ENCODE assay signal across 9 cellular contexts in the genomic region with DNA sequence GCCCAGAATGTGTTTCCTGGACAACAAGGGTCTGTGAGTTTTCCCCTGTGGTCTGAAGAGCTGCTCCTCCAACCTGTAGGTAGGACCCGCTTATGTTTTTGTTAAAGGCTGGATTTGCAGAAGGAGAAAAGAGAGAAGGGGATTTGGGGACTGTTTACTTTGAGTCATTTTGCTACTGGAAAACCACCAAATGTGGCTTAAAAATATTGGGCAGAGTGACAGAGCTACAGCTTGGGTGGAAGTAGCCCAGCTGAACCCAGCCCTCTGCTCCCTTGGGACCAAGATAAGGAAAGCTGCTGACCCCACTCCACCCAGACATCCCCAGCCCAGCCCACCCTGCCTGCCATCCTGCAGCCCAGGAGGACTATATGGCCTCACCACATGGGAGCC. TPM values are rescaled to one million over a fixed set of nuclear protein-coding genes. Genes with fewer than 3 reads are reported as not detected.
A peak's percentile ranks its signal among the peaks of the same experiment; 100 is the strongest.
DNase-seq lines count a peak whose midpoint lies in the region; ATAC-seq and TF ChIP-seq lines count a peak whose summit lies in the region.
"Had no signal": no experiment of that assay in that cellular context is flagged by ENCODE, and none has a peak within 500 bp of the region (broad histone marks: within the 10 kb centered on the region; RNA-seq: fewer than 3 reads in every experiment).

No MANE protein-coding gene starts in this region.

- no peaks in the 10 kb centered on the region for H3K36me3 ChIP-seq in PC-3 (ENCODE audit: low read depth, low read length)
- H3K36me3 ChIP-seq in hepatocyte (replicated peaks; ENCODE audit: insufficient read depth, low read depth): no peaks in the 10 kb centered on the region
- no peaks in the 10 kb centered on the region for H3K36me3 ChIP-seq in subcutaneous abdominal adipose tissue (ENCODE audit: control insufficient read depth in 5 of 5, insufficient read depth in 5 of 5, low read length in 5 of 5)

- WGBS in hepatocyte (ENCODE audit: low lambda C conversion rate, missing lambda C conversion rate): 46% methylated on average over 1 of the region's 1 CpG

- H3K4me1 ChIP-seq in PC-3 (ENCODE audit: insufficient read depth, low read length) (peaks cover 26% of the 10 kb centered on the region), hepatocyte (ENCODE audit: insufficient read depth) (peaks cover 10% of the 10 kb centered on the region), subcutaneous abdominal adipose tissue (ENCODE audit: control insufficient read depth in 5 of 5, insufficient read depth in 5 of 5, low read length in 5 of 5) (peaks cover 0 to 37% (median 29%) of the 10 kb centered on the region in 5 donors)

- TF ChIP-seq CTCF in PC-3 (conservative IDR thresholded peaks at IDR 0.05; ENCODE audit: low read depth, low read length) (no peak), hepatocyte (IDR thresholded peaks at IDR 0.05; ENCODE audit: poor library complexity) (no peak), dorsolateral prefrontal cortex (IDR thresholded peaks at IDR 0.05 in 54 of 56, conservative IDR thresholded peaks at IDR 0.05 in 2 of 56; ENCODE audit: low read depth in 1 of 56, partially characterized antibody in 56 of 56) (no peak)

- H3K9me3 ChIP-seq in PC-3 (ENCODE audit: low read length): no peaks in the 10 kb centered on the region
- H3K9me3 ChIP-seq in hepatocyte (ENCODE audit: low read depth): no peaks in the 10 kb centered on the region
- H3K9me3 ChIP-seq in subcutaneous abdominal adipose tissue (ENCODE audit: control insufficient read depth in 5 of 5, low read length in 5 of 5): no peaks in the 10 kb centered on the region

- H2AFZ ChIP-seq in PC-3 (ENCODE audit: low read length): no peak overlapping the region
- H2AFZ ChIP-seq in hepatocyte: no peak overlapping the region

- intact Hi-C loops in PC-3 (cut with micrococcal nuclease) (no loop called here), dorsolateral prefrontal cortex (cut with DNase I) (no loop called here)

- no peak overlapping the region for H3K27ac ChIP-seq in PC-3 (ENCODE audit: low read length)
- H3K27ac ChIP-seq in hepatocyte: peak overlapping the region; percentile 21
- peak overlapping the region; percentile 31 for H3K27ac ChIP-seq in subcutaneous abdominal adipose tissue (ENCODE audit: low read depth, low read length)
- H3K27ac ChIP-seq in dorsolateral prefrontal cortex: peak overlapping the region in 12 of 59 donors; percentile 6 to 66 (median 34)
- H3K27ac ChIP-seq: cardiac muscle cell had no signal

- H4K20me1 ChIP-seq in PC-3 (ENCODE audit: low read length) (no peaks in the 10 kb centered on the region), hepatocyte (ENCODE audit: insufficient read depth, poor library complexity, severe bottlenecking) (no peaks in the 10 kb centered on the region)

- ATAC-seq in GM19023 (IDR thresholded peaks at IDR 0.05; ENCODE audit: unreplicated experiment): peak; percentile 39
- ATAC-seq in PC-3: peak; percentile 50

- no TSS peak for BruUV-seq in PC-3 (replicated peaks; lab: Mats Ljungman, UMichigan)

- no peaks in the 10 kb centered on the region for H3F3A ChIP-seq in PC-3 (ENCODE audit: low read length, unreplicated experiment)

- H3K27me3 ChIP-seq in PC-3 (ENCODE audit: low read length) (no peaks in the 10 kb centered on the region), hepatocyte (no peaks in the 10 kb centered on the region), subcutaneous abdominal adipose tissue (ENCODE audit: control insufficient read depth in 5 of 5, insufficient read depth in 4 of 5, low read length in 5 of 5) (no peaks in the 10 kb centered on the region), dorsolateral prefrontal cortex (no peaks in the 10 kb centered on the region)
- H3K27me3 ChIP-seq: cardiac muscle cell had no signal

- POLR2A ChIA-PET in PC-3 (lab: Charles Lee; ENCODE audit: unreplicated experiment): no interaction called here

- H3K79me2 ChIP-seq in PC-3 (ENCODE audit: low read length) (no peaks in the 10 kb centered on the region), hepatocyte (no peaks in the 10 kb centered on the region)

- no peak overlapping the region for H3K9ac ChIP-seq in PC-3 (ENCODE audit: low read length)
- peak overlapping the region in 1 of 5 donors; percentile 35 for H3K9ac ChIP-seq in subcutaneous abdominal adipose tissue (ENCODE audit: low read length in 5 of 5)

- CTCF ChIA-PET in PC-3 (lab: Charles Lee): no interaction called here

- peak; percentile 69 for DNase-seq in PC-3
- no peak for DNase-seq in hepatocyte (ENCODE audit: low spot score)
- no peak for DNase-seq in dorsolateral prefrontal cortex
- no peak for DNase-seq in NOMO-1 (lab: John Stamatoyannopoulos, UW; ENCODE audit: unreplicated experiment in 2 of 2)
- DNase-seq in SIG-M5 treated with dmso at 0.1 percent for 504 hours (lab: John Stamatoyannopoulos, UW; ENCODE audit: unreplicated experiment): no peak
- DNase-seq: NCI-H2029 had no signal

- H3K9me2 ChIP-seq in PC-3 (replicated peaks; ENCODE audit: low read length): no peaks in the 10 kb centered on the region
- no peaks in the 10 kb centered on the region for H3K9me2 ChIP-seq in hepatocyte (replicated peaks; ENCODE audit: insufficient read depth)

- peak overlapping the region; percentile 33; the same call in 1 of the 2 replicates for H3K4me3 ChIP-seq in PC-3 (ENCODE audit: low read length)
- H3K4me3 ChIP-seq in hepatocyte: no peak overlapping the region
- H3K4me3 ChIP-seq in subcutaneous abdominal adipose tissue (ENCODE audit: low read depth in 1 of 5, low read length in 5 of 5): peak overlapping the region in 1 of 5 donors; percentile 11
- H3K4me3 ChIP-seq in dorsolateral prefrontal cortex: peak overlapping the region in 13 of 59 donors; percentile 3 to 36 (median 17)
- H3K4me3 ChIP-seq: cardiac muscle cell had no signal

- H3K4me2 ChIP-seq in PC-3 (ENCODE audit: low read length): peak overlapping the region; percentile 77
- peak overlapping the region; percentile 61 for H3K4me2 ChIP-seq in hepatocyte

RNA-seq across cellular contexts. Expression of gene TNFRSF19, which starts 40.0 kb away (rescaled TPM):
- total RNA-seq in PC-3 (2014; rRNA removed): 4.7 and 6.1 TPM in 2 replicates
- total RNA-seq in hepatocyte: 22.7 and 25.3 TPM in 2 replicates
- 13.9 and 19.8 TPM in 2 replicates for polyA plus RNA-seq in hepatocyte
- total RNA-seq in dorsolateral prefrontal cortex: 1 to 10 TPM; 1.6 to 6.0 (median 3.0) TPM
